In the genomic region with DNA sequence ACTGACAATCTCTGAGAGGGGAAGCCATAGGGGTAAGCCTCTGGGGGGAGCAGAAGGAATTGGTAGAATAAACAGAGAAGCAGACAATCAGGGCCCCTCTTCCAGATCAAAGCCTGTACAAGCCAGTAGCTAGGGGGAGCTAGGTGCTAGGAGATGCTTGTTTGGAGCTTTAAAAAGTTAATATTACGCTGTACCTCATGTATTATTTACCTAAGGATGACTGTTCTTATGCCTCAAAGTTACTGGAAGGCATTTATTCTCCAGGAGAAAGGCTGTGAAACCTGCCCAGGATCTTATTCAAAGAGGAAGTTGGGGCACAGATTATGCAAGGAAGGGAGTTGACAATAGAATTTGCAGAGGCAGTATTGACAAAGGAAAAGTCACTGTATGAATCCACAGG, we compare ENCODE assay signal across 1 cellular context.
TF ChIP-seq lines count a peak whose summit lies in the region.

No MANE protein-coding gene starts in this region.

TF ChIP-seq in WTC11, 78 proteins besides CTCF, POLR2A, EP300 and RAD21 (continued from another document):
- TF ChIP-seq, protein P1, sequence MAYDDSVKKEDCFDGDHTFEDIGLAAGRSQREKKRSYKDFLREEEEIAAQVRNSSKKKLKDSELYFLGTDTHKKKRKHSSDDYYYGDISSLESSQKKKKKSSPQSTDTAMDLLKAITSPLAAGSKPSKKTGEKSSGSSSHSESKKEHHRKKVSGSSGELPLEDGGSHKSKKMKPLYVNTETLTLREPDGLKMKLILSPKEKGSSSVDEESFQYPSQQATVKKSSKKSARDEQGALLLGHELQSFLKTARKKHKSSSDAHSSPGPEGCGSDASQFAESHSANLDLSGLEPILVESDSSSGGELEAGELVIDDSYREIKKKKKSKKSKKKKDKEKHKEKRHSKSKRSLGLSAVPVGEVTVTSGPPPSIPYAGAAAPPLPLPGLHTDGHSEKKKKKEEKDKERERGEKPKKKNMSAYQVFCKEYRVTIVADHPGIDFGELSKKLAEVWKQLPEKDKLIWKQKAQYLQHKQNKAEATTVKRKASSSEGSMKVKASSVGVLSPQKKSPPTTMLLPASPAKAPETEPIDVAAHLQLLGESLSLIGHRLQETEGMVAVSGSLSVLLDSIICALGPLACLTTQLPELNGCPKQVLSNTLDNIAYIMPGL (CRISPR knock-in tag; IDR thresholded peaks at IDR 0.05): no peak
- TF ChIP-seq, protein P2, sequence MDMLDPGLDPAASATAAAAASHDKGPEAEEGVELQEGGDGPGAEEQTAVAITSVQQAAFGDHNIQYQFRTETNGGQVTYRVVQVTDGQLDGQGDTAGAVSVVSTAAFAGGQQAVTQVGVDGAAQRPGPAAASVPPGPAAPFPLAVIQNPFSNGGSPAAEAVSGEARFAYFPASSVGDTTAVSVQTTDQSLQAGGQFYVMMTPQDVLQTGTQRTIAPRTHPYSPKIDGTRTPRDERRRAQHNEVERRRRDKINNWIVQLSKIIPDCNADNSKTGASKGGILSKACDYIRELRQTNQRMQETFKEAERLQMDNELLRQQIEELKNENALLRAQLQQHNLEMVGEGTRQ (CRISPR knock-in tag; IDR thresholded peaks at IDR 0.05): no peak
- TF ChIP-seq, protein P3, sequence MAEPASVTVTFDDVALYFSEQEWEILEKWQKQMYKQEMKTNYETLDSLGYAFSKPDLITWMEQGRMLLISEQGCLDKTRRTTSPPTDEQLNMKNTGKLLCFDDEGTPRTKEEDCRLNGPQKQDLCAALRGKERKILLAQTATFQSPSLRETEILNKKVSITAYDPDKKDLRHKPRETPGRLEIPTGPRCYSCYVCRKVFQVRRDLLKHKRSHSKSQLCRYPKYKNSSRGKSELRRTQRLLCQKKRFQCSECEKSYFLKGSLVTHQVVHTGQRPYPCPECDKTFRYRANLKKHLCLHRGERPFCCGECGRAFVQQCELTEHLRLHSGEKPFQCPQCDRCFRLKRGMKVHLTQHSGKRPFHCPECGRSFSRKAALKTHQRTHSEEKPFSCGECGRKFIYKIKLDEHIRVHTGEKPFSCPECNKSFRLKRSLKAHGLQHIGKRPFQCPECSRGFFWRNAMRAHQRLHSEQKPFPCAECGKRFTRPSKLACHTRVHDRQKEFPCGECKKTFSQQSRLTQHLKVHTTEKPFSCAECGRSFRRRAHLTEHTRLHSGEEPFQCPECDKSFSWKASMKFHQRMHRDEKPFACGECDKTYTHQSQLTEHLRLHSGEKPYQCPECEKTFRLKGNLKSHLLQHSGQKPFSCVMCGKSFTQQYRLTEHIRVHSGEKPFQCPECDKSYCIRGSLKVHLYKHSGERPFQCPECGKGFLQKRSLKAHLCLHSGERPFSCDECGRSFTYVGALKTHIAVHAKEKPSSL (CRISPR knock-in tag; conservative IDR thresholded peaks at IDR 0.05): no peak
- no peak for TF ChIP-seq ZNF232 (CRISPR knock-in tag; IDR thresholded peaks at IDR 0.05)
